ENCODE assay signal across 15 cellular contexts in genomic region chr22:49752598-49753091, GRCh38.
"Had no signal": no experiment of that assay in that cellular context is flagged by ENCODE, and none has a peak within 500 bp of the region (broad histone marks: within the 10 kb centered on the region; RNA-seq: fewer than 3 reads in every experiment).

No MANE protein-coding gene starts in this region.

- H3K36me3 ChIP-seq: gastrocnemius medialis, heart left ventricle, lower lobe of right lung, tibial nerve had no signal

- H3K27me3 ChIP-seq: tibial nerve had no signal

- H3K27ac Mint-ChIP-seq: activated T-helper 17 cell treated with anti-CD3 and anti-CD28 coated beads, Interleukin-2, amount 50 U/mL, for 72 hours; endodermal cell; immature natural killer cell; mesothelial cell of epicardium; stimulated activated memory B cell treated with anti-CD40 and anti-IgM and Interleukin-4, amounts not matched to agents 10 μg/mL and 1 μg/mL and 100 μg/mL, for 72 hours had no signal

- H3K9me3 ChIP-seq: gastrocnemius medialis had no signal

- H3K4me1 Mint-ChIP-seq: activated T-helper 17 cell treated with anti-CD3 and anti-CD28 coated beads, Interleukin-2, amount 50 U/mL, for 72 hours; endodermal cell; immature natural killer cell; mesothelial cell of epicardium; stimulated activated memory B cell treated with anti-CD40 and anti-IgM and Interleukin-4, amounts not matched to agents 10 μg/mL and 1 μg/mL and 100 μg/mL, for 72 hours had no signal

- H3K4me1 ChIP-seq: gastrocnemius medialis, heart left ventricle, lower lobe of right lung, tibial nerve had no signal

- ATAC-seq: activated T-helper 17 cell treated with anti-CD3 and anti-CD28 coated beads, Interleukin-2, amount 50 U/mL, for 72 hours; gastrocnemius medialis; heart left ventricle; lower lobe of right lung; stimulated activated memory B cell treated with anti-CD40 and anti-IgM and Interleukin-4, amounts not matched to agents 10 μg/mL and 1 μg/mL and 100 μg/mL, for 72 hours had no signal

- DNase-seq: activated CD4-positive, CD25-positive, alpha-beta regulatory T cell treated with anti-CD3 and anti-CD28 coated beads, Interleukin-2, amount 50 U/mL, for 72 hours; activated naive CD4-positive, alpha-beta T cell treated with anti-CD3 and anti-CD28 coated beads, Interleukin-2, amount 50 U/mL, for 16 hours; endodermal cell; heart left ventricle; immature natural killer cell; lower lobe of right lung; stimulated activated CD4-positive, alpha-beta T cell treated with anti-CD3 and anti-CD28 coated beads, Interleukin-2, amount 100 ng/mL, for 48 hours; T-helper 1 cell; T1000 had no signal

- H3K4me3 Mint-ChIP-seq: activated T-helper 17 cell treated with anti-CD3 and anti-CD28 coated beads, Interleukin-2, amount 50 U/mL, for 72 hours; endodermal cell; immature natural killer cell; mesothelial cell of epicardium; stimulated activated memory B cell treated with anti-CD40 and anti-IgM and Interleukin-4, amounts not matched to agents 10 μg/mL and 1 μg/mL and 100 μg/mL, for 72 hours had no signal

- H3K27ac ChIP-seq: dorsolateral prefrontal cortex, gastrocnemius medialis, heart left ventricle, lower lobe of right lung, tibial nerve had no signal

- H3K36me3 Mint-ChIP-seq: mesothelial cell of epicardium; stimulated activated memory B cell treated with anti-CD40 and anti-IgM and Interleukin-4, amounts not matched to agents 10 μg/mL and 1 μg/mL and 100 μg/mL, for 72 hours had no signal

- H3K4me3 ChIP-seq: dorsolateral prefrontal cortex, gastrocnemius medialis, heart left ventricle, lower lobe of right lung, tibial nerve had no signal
